26 cellular contexts compared by ENCODE assay signal in genomic region chr6:5583528-5583927, GRCh38.
"Had no signal": no experiment of that assay in that cellular context is flagged by ENCODE, and none has a peak within 500 bp of the region (broad histone marks: within the 10 kb centered on the region; RNA-seq: fewer than 3 reads in every experiment).

No MANE protein-coding gene starts in this region.

- H3K27me3 ChIP-seq: Peyer's patch, SJCRH30 had no signal

- H3K27ac Mint-ChIP-seq: activated CD8-positive, alpha-beta T cell treated with anti-CD3 and anti-CD28 coated beads, Interleukin-2, amount 10 ng/mL, durations not matched to agents 7 days and 5 days; activated naive CD4-positive, alpha-beta T cell treated with anti-CD3 and anti-CD28 coated beads, Interleukin-2, amount 50 U/mL, for 24 hours; activated T-cell treated with anti-CD3 and anti-CD28 coated beads, Interleukin-2, amount 50 U/mL, for 24 hours; activated T-helper 1 cell treated with anti-CD3 and anti-CD28 coated beads, Interleukin-12 subunit alpha, Interleukin-12 subunit beta, Interleukin-2, Interleukin-4 antibody, amounts not matched to agents 30 ng/mL and 10 ng/mL and 1 ng/mL, durations not matched to agents 14 hours and 24 hours and 36 hours; WTC11 had no signal

- H3K4me2 ChIP-seq: KMS-11 had no signal

- H3K4me3 Mint-ChIP-seq: activated CD8-positive, alpha-beta T cell treated with anti-CD3 and anti-CD28 coated beads, Interleukin-2, amount 10 ng/mL, durations not matched to agents 7 days and 5 days; activated naive CD4-positive, alpha-beta T cell treated with anti-CD3 and anti-CD28 coated beads, Interleukin-2, amount 50 U/mL, for 24 hours; activated T-cell treated with anti-CD3 and anti-CD28 coated beads, Interleukin-2, amount 50 U/mL, for 24 hours; activated T-helper 1 cell treated with anti-CD3 and anti-CD28 coated beads, Interleukin-12 subunit alpha, Interleukin-12 subunit beta, Interleukin-2, Interleukin-4 antibody, amounts not matched to agents 30 ng/mL and 10 ng/mL and 1 ng/mL, durations not matched to agents 14 hours and 24 hours and 36 hours; T-helper 17 cell; WTC11 had no signal

- H3K4me1 ChIP-seq: Peyer's patch, SJCRH30 had no signal

- DNase-seq: activated CD4-positive, alpha-beta T cell treated with anti-CD3 and anti-CD28 coated beads for 48 hours; activated CD4-positive, alpha-beta T cell treated with anti-CD3 and anti-CD28 coated beads, Interleukin-2, amount 50 U/mL, for 4 hours; activated CD4-positive, CD25-positive, alpha-beta regulatory T cell treated with anti-CD3 and anti-CD28 coated beads, Interleukin-2, amount 50 U/mL, for 72 hours; activated CD8-positive, alpha-beta memory T cell treated with anti-CD3 and anti-CD28 coated beads, Interleukin-2, amount 50 U/mL, for 48 hours; activated CD8-positive, alpha-beta T cell treated with anti-CD3 and anti-CD28 coated beads, Interleukin-2, amount 10 ng/mL, durations not matched to agents 7 days and 5 days; activated effector memory CD4-positive, alpha-beta T cell treated with Interleukin-2 at 50 U/mL for 16 hours; activated naive CD4-positive, alpha-beta T cell; activated T-cell treated with anti-CD3 and anti-CD28 coated beads, Interleukin-2, amount 50 U/mL, for 24 hours; amygdala; NCI-H1092; NCI-H1417; NCI-H1930; NCI-H2171; NCI-H2227 treated with DMSO at 0.1 percent for 48 hours; NCI-H526; OCI-M1; Peyer's patch; Right ventricle myocardium superior; SJCRH30; T-helper 17 cell; T-helper 9 cell had no signal

- H3K4me3 ChIP-seq: Peyer's patch, SJCRH30 had no signal

- H3K27ac ChIP-seq: KMS-11, Peyer's patch, RWPE1, SJCRH30 had no signal

- H3K36me3 ChIP-seq: Peyer's patch, SJCRH30 had no signal

- H3K9me3 ChIP-seq: Peyer's patch, SJCRH30 had no signal

- H3K9me3 Mint-ChIP-seq: activated naive CD4-positive, alpha-beta T cell treated with anti-CD3 and anti-CD28 coated beads, Interleukin-2, amount 50 U/mL, for 24 hours had no signal

- H3K9ac ChIP-seq: KMS-11 had no signal

- H3K27me3 Mint-ChIP-seq: activated naive CD4-positive, alpha-beta T cell treated with anti-CD3 and anti-CD28 coated beads, Interleukin-2, amount 50 U/mL, for 24 hours; activated T-cell treated with anti-CD3 and anti-CD28 coated beads, Interleukin-2, amount 50 U/mL, for 24 hours; T-helper 17 cell had no signal

- ATAC-seq: activated CD8-positive, alpha-beta T cell treated with anti-CD3 and anti-CD28 coated beads, Interleukin-2, amount 10 ng/mL, durations not matched to agents 7 days and 5 days; T-helper 17 cell; WTC11 had no signal
